8 cellular contexts compared by ENCODE assay signal in the genomic region with DNA sequence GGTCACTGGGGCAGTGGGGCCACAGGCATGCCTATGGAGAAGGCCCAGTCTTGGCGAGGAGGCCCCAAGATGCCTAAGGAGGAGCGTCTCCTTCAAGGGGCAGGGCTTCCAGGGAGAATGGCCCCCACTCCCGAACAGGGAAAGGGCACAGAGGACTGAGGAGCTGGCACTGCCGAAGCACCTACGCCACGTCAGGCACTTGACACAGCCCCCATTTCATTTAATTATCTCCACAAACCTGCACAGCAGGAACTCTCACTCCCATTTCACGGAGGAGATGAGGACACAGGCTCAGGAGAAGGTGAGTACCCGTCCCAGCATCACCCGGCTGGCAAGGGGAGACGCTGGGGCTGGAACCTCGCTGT. TPM values are rescaled to one million over a fixed set of nuclear protein-coding genes. Genes with fewer than 3 reads are reported as not detected.
DNase-seq lines count a peak whose midpoint lies in the region; ATAC-seq, FAIRE-seq and TF ChIP-seq lines count a peak whose summit lies in the region.

No MANE protein-coding gene starts in this region.

- in situ Hi-C loops in K562 (cut with MboI): no loop called here

- H3K36me3 ChIP-seq in left ventricle myocardium inferior (no peaks in the 10 kb centered on the region), K562 (ENCODE audit: control insufficient read depth, insufficient read depth, low read length) (no peaks in the 10 kb centered on the region), mesendoderm (ENCODE audit: control insufficient read depth, insufficient read depth, low read length) (no peaks in the 10 kb centered on the region), uterus (no peaks in the 10 kb centered on the region)

- TF ChIP-seq CTCF in left ventricle myocardium inferior (IDR thresholded peaks at IDR 0.05; ENCODE audit: borderline replicate concordance) (no peak), K562 (IDR thresholded peaks at IDR 0.05 in 2 of 3, conservative IDR thresholded peaks at IDR 0.05 in 1 of 3; ENCODE audit: insufficient read depth in 2 of 3, low read depth in 1 of 3, low read length in 3 of 3) (no peak), uterus (IDR thresholded peaks at IDR 0.05) (no peak)

- no peak overlapping the region for H4K8ac ChIP-seq in mesendoderm (ENCODE audit: low read depth, low read length)

- H3K4me2 ChIP-seq in K562 (ENCODE audit: insufficient read depth, low read length) (peak overlapping the region; percentile 89), mesendoderm (ENCODE audit: low read length) (peak overlapping the region; percentile 75)

- peak overlapping the region; percentile 8 for H3K4ac ChIP-seq in mesendoderm (ENCODE audit: low read depth, low read length)

- no peak overlapping the region for H3K18ac ChIP-seq in mesendoderm (ENCODE audit: low read length)

- H2BK120ac ChIP-seq in mesendoderm (ENCODE audit: low read depth, low read length): no peak overlapping the region

- TF ChIP-seq POLR2A in K562 (conservative IDR thresholded peaks at IDR 0.05) (no peak), uterus (IDR thresholded peaks at IDR 0.05) (no peak)

- DNase-seq in left ventricle myocardium inferior (no peak), Right ventricle myocardium inferior (ENCODE audit: missing footprints) (no peak), K562 (ENCODE audit: extremely low read depth in 1 of 4, low spot score in 3 of 4) (no peak), mesendoderm (no peak), uterus (peak in 1 of 2 donors; percentile 24), NK-92 (lab: John Stamatoyannopoulos, UW; ENCODE audit: unreplicated experiment) (no peak), dermis blood vessel endothelial cell (no peak)

- POLR2A ChIA-PET in K562 (lab: Yijun Ruan, JAX): interaction anchor here (0.6 to 2.3 kb wide), 3 partner anchors 22 to 26 kb away, joined by 3 to 10 read pairs (median 6); a partner anchor contains a TSS

- no peaks in the 10 kb centered on the region for H3K9me1 ChIP-seq in K562 (ENCODE audit: control insufficient read depth, insufficient read depth, low read length)

- H3K9me3 ChIP-seq in left ventricle myocardium inferior (replicated peaks): no peaks in the 10 kb centered on the region
- H3K9me3 ChIP-seq in K562 (replicated peaks; ENCODE audit: control insufficient read depth, insufficient read depth, low read depth, low read length): no peaks in the 10 kb centered on the region
- no peaks in the 10 kb centered on the region for H3K9me3 ChIP-seq in uterus

- ATAC-seq in Right ventricle myocardium inferior (no peak), K562 (no peak), GM21360 (IDR thresholded peaks at IDR 0.05; ENCODE audit: unreplicated experiment) (no peak)

- no peaks in the 10 kb centered on the region for H4K20me1 ChIP-seq in K562 (replicated peaks; ENCODE audit: control insufficient read depth, insufficient read depth, low read length)

- H3K4me1 ChIP-seq in left ventricle myocardium inferior (peaks cover 34% of the 10 kb centered on the region), K562 (replicated peaks in 1 of 2; ENCODE audit: control insufficient read depth in 2 of 2, insufficient read depth in 2 of 2, low read length in 2 of 2) (peaks cover 51 to 54% of the 10 kb centered on the region in 2 experiments), mesendoderm (ENCODE audit: control insufficient read depth, low read depth, low read length) (peaks cover 7% of the 10 kb centered on the region), uterus (peaks cover 0 to 5% of the 10 kb centered on the region in 2 donors)

- BruUV-seq in K562 (replicated peaks; lab: Mats Ljungman, UMichigan): no TSS peak

- TF ChIP-seq RAD21 in K562 (CRISPR knock-in tag; conservative IDR thresholded peaks at IDR 0.05 in 1 of 2, IDR thresholded peaks at IDR 0.05 in 1 of 2): no peak

- FAIRE-seq in K562 (lab: Jason Lieb, UNC): no peak

- no peaks in the 10 kb centered on the region for H3K79me1 ChIP-seq in mesendoderm (ENCODE audit: low read length)

- no peak overlapping the region for H2BK15ac ChIP-seq in mesendoderm (replicated peaks; ENCODE audit: low read depth)

- peak overlapping the region; percentile 71 for H3K4me3 ChIP-seq in left ventricle myocardium inferior
- peak overlapping the region; percentile 49 for H3K4me3 ChIP-seq in K562
- no peak overlapping the region for H3K4me3 ChIP-seq in mesendoderm (ENCODE audit: low read length)
- H3K4me3 ChIP-seq in uterus: peak overlapping the region; percentile 37 to 61

- CTCF ChIA-PET in K562 (lab: Yijun Ruan, JAX; ENCODE audit: low intra/inter-chr PET ratio): no interaction called here

- H3K23ac ChIP-seq in mesendoderm (ENCODE audit: low read length): no peak overlapping the region

- H3K79me2 ChIP-seq in K562 (ENCODE audit: control insufficient read depth, insufficient read depth, low read length) (peaks cover 6% of the 10 kb centered on the region; the same call in 2 of the 3 replicates), mesendoderm (ENCODE audit: control insufficient read depth, insufficient read depth, low read length) (no peaks in the 10 kb centered on the region)

- TF ChIP-seq EP300 in K562 (IDR thresholded peaks at IDR 0.05; ENCODE audit: low read length): no peak

- H3K27me3 ChIP-seq in left ventricle myocardium inferior (ENCODE audit: low read depth): peaks cover 20% of the 10 kb centered on the region
- H3K27me3 ChIP-seq in K562 (ENCODE audit: control insufficient read depth in 2 of 2, insufficient read depth in 2 of 2, low read length in 2 of 2): no peaks in the 10 kb centered on the region
- peaks cover 2% of the 10 kb centered on the region for H3K27me3 ChIP-seq in mesendoderm (ENCODE audit: insufficient read depth, low read length, poor library complexity)
- H3K27me3 ChIP-seq in uterus: no peaks in the 10 kb centered on the region

- no peak overlapping the region for H4K5ac ChIP-seq in mesendoderm (ENCODE audit: low read length)

- no peak overlapping the region for H2AK5ac ChIP-seq in mesendoderm (ENCODE audit: low read length)

- H2AFZ ChIP-seq in K562 (ENCODE audit: low read depth, low read length): peak overlapping the region; percentile 67

- H3K9ac ChIP-seq in K562 (ENCODE audit: insufficient read depth in 1 of 2, low read depth in 2 of 2, low read length in 2 of 2): peak overlapping the region; percentile 87 to 97
- peak overlapping the region; percentile 75 for H3K9ac ChIP-seq in mesendoderm (ENCODE audit: low read length)

- intact Hi-C loops in left ventricle myocardium inferior (cut with micrococcal nuclease) (no loop called here), Right ventricle myocardium inferior (cut with DNase I) (no loop called here), K562 (cut with micrococcal nuclease) (no loop called here), uterus (cut with DNase I; ENCODE audit: low total_unique reads) (no loop called here)

- WGBS in K562 (ENCODE audit: insufficient coverage, low coverage, missing lambda C conversion rate): 18% methylated on average over 11 of the region's 11 CpGs
- no CpG with 5 or more reads among the region's 11 CpGs for WGBS in mesendoderm (ENCODE audit: extremely low coverage, insufficient coverage, low lambda C conversion rate)

- peak overlapping the region; percentile 87 for H3K56ac ChIP-seq in mesendoderm (ENCODE audit: low read length)

- no peak overlapping the region for H2BK5ac ChIP-seq in mesendoderm (ENCODE audit: low read length)

- H3K27ac ChIP-seq in left ventricle myocardium inferior (replicated peaks) (no peak overlapping the region), K562 (ENCODE audit: extremely low read depth, low read depth, low read length) (peak overlapping the region; percentile 78), mesendoderm (ENCODE audit: low read depth, low read length) (no peak overlapping the region), uterus (peak overlapping the region in 1 of 2 donors; percentile 36)

RNA-seq across cellular contexts. Expression of a gene that starts 26.0 kb away (rescaled TPM):
- 7.8 TPM for total RNA-seq in left ventricle myocardium inferior
- total RNA-seq in Right ventricle myocardium inferior: 5.5 TPM
- total RNA-seq in K562 (2011; cell fraction: chromatin; rRNA removed; ENCODE audit: low replicate concordance): 105 and 112 TPM in 2 replicates
- 51.7 and 57.5 TPM in 2 replicates for total RNA-seq in K562 (2011; cell fraction: nucleolus; rRNA removed)
- total RNA-seq in K562 (2011; cell fraction: nucleoplasm; rRNA removed): 70.1 and 77.6 TPM in 2 replicates
- total RNA-seq in K562 (2014; rRNA removed): 10.1 and 32.7 TPM in 2 replicates
- total RNA-seq in K562 (2014; rRNA removed; fragmentation: Illumina TruSeq; extraction: Trizol): 12.0 and 19.7 TPM in 2 replicates
- 1.3 and 1.7 TPM in 2 replicates for total RNA-seq in K562 (2015; rRNA removed; fragmentation: Illumina TruSeq; extraction: Trizol)
- total RNA-seq in K562 (2021): 77.0 and 135 TPM in 2 replicates
- 9.0 and 12.2 TPM in 2 replicates for polyA plus RNA-seq in K562 (2011; rRNA removed)
- 10.0 and 22.8 TPM in 2 replicates for polyA plus RNA-seq in K562 (2011; cell fraction: cytosol; rRNA removed)
- polyA plus RNA-seq in K562 (2011; cell fraction: nucleus; rRNA removed): 25.0 and 99.0 TPM in 2 replicates
- polyA plus RNA-seq in K562 (2012): 195 and 197 TPM in 2 replicates
- 78.6 and 132 TPM in 2 replicates for polyA plus RNA-seq in K562 (2014; fragmentation: Illumina TruSeq; extraction: Trizol)
- polyA plus RNA-seq in K562 (2014; fragmentation: Nextera tagmentation; extraction: Ambion mirVana): 10 to 100 TPM; 21.5 to 43.6 TPM
- polyA plus RNA-seq in K562 (2014; rRNA removed): 54.7 and 102 TPM in 2 replicates
- 8.4 and 15.0 TPM in 2 replicates for polyA minus RNA-seq in K562 (2011; rRNA and poly(A)+ RNA removed)
- 36.2 and 53.5 TPM in 2 replicates for polyA minus RNA-seq in K562 (2011; cell fraction: cytosol; rRNA and poly(A)+ RNA removed)
- polyA minus RNA-seq in K562 (2011; cell fraction: nucleus; rRNA and poly(A)+ RNA removed): 13.7 and 30.8 TPM in 2 replicates
- polyA plus RNA-seq in mesendoderm (2013, experiment 1 of 2): 16.0 TPM
- polyA plus RNA-seq in mesendoderm (2013, experiment 2 of 2): 14.8 TPM
- 100 to 1,000 TPM in 1 of 4 donors, 10 to 100 TPM in 1, 1 to 10 TPM in 2; 2.6 to 123 (median 35.2) TPM for total RNA-seq in uterus
- total RNA-seq in dermis blood vessel endothelial cell: 0.93 and 4.8 TPM in 2 replicates

RNA-seq across cellular contexts. Expression of a gene that starts 51.8 kb away (rescaled TPM):
- total RNA-seq in left ventricle myocardium inferior: 80.8 TPM
- 90.6 TPM for total RNA-seq in Right ventricle myocardium inferior
- total RNA-seq in K562 (2011; cell fraction: chromatin; rRNA removed; ENCODE audit: low replicate concordance): 43.7 and 83.9 TPM in 2 replicates
- total RNA-seq in K562 (2011; cell fraction: nucleolus; rRNA removed): 26.2 and 27.1 TPM in 2 replicates
- total RNA-seq in K562 (2011; cell fraction: nucleoplasm; rRNA removed): 53.3 and 65.5 TPM in 2 replicates
- total RNA-seq in K562 (2014; rRNA removed): 149 and 157 TPM in 2 replicates
- total RNA-seq in K562 (2014; rRNA removed; fragmentation: Illumina TruSeq; extraction: Trizol): 190 and 225 TPM in 2 replicates
- 146 and 159 TPM in 2 replicates for total RNA-seq in K562 (2015; rRNA removed; fragmentation: Illumina TruSeq; extraction: Trizol)
- total RNA-seq in K562 (2021): 189 and 209 TPM in 2 replicates
- 113 and 179 TPM in 2 replicates for polyA plus RNA-seq in K562 (2011; rRNA removed)
- polyA plus RNA-seq in K562 (2011; cell fraction: cytosol; rRNA removed): 43.2 and 61.7 TPM in 2 replicates
- 33.0 and 41.2 TPM in 2 replicates for polyA plus RNA-seq in K562 (2011; cell fraction: nucleus; rRNA removed)
- polyA plus RNA-seq in K562 (2012): 93.8 and 122 TPM in 2 replicates
- polyA plus RNA-seq in K562 (2014; fragmentation: Illumina TruSeq; extraction: Trizol): 162 and 198 TPM in 2 replicates
- 10 to 100 TPM; 53.7 to 57.3 TPM for polyA plus RNA-seq in K562 (2014; fragmentation: Nextera tagmentation; extraction: Ambion mirVana)
- polyA plus RNA-seq in K562 (2014; rRNA removed): 137 and 164 TPM in 2 replicates
- polyA minus RNA-seq in K562 (2011; rRNA and poly(A)+ RNA removed): 249 and 254 TPM in 2 replicates
- 67.7 and 94.2 TPM in 2 replicates for polyA minus RNA-seq in K562 (2011; cell fraction: cytosol; rRNA and poly(A)+ RNA removed)
- polyA minus RNA-seq in K562 (2011; cell fraction: nucleus; rRNA and poly(A)+ RNA removed): 25.3 and 40.0 TPM in 2 replicates
- 158 TPM for polyA plus RNA-seq in mesendoderm (2013, experiment 1 of 2)
- 156 TPM for polyA plus RNA-seq in mesendoderm (2013, experiment 2 of 2)
- 100 to 1,000 TPM in 2 of 4 donors, 10 to 100 TPM in 2; 40.9 to 129 (median 87.8) TPM for total RNA-seq in uterus
- 102 and 129 TPM in 2 replicates for total RNA-seq in dermis blood vessel endothelial cell

RNA-seq across cellular contexts. Expression of a gene that starts 52.4 kb away (rescaled TPM):
- total RNA-seq in left ventricle myocardium inferior (6.6 TPM), Right ventricle myocardium inferior (5.2 TPM), K562 (2014; rRNA removed) (0.09 and 0.49 TPM in 2 replicates), K562 (2014; rRNA removed; fragmentation: Illumina TruSeq; extraction: Trizol) (0.11 TPM in 1 of 2 replicates, not detected in the other), K562 (2015; rRNA removed; fragmentation: Illumina TruSeq; extraction: Trizol) (0.26 and 0.29 TPM in 2 replicates), K562 (2021) (0.44 and 0.63 TPM in 2 replicates), uterus (10 to 100 TPM in 1 of 4 donors, 1 to 10 TPM in 2, under 1 TPM in 1; 0.77 to 14.1 (median 5.0) TPM), dermis blood vessel endothelial cell (0.68 and 1.5 TPM in 2 replicates)
- 0.30 and 2.6 TPM in 2 replicates for total RNA-seq in K562 (2011; cell fraction: chromatin; rRNA removed; ENCODE audit: low replicate concordance)
- total RNA-seq in K562 (2011; cell fraction: nucleolus; rRNA removed): 0.67 and 0.92 TPM in 2 replicates
- 0.76 and 1.8 TPM in 2 replicates for total RNA-seq in K562 (2011; cell fraction: nucleoplasm; rRNA removed)
- polyA plus RNA-seq in K562 (2011; rRNA removed) (0.69 and 1.1 TPM in 2 replicates), K562 (2014; fragmentation: Illumina TruSeq; extraction: Trizol) (0.13 and 0.54 TPM in 2 replicates), K562 (2014; fragmentation: Nextera tagmentation; extraction: Ambion mirVana) (under 1 TPM in 1 of 2 experiments, not detected in 1; 0.03 TPM), K562 (2014; rRNA removed) (0.05 and 0.32 TPM in 2 replicates)
- 1.3 and 1.6 TPM in 2 replicates for polyA plus RNA-seq in K562 (2011; cell fraction: cytosol; rRNA removed)
- polyA plus RNA-seq in K562 (2011; cell fraction: nucleus; rRNA removed): 2.2 and 3.1 TPM in 2 replicates
- 0.42 TPM in 2 replicates for polyA plus RNA-seq in K562 (2012)
- 0.99 and 2.2 TPM in 2 replicates for polyA minus RNA-seq in K562 (2011; rRNA and poly(A)+ RNA removed)
- 0.95 TPM in 1 of 2 replicates, not detected in the other for polyA minus RNA-seq in K562 (2011; cell fraction: cytosol; rRNA and poly(A)+ RNA removed)
- 0.11 and 0.67 TPM in 2 replicates for polyA minus RNA-seq in K562 (2011; cell fraction: nucleus; rRNA and poly(A)+ RNA removed)
- 8.2 TPM for polyA plus RNA-seq in mesendoderm (2013, experiment 1 of 2)
- 8.7 TPM for polyA plus RNA-seq in mesendoderm (2013, experiment 2 of 2)
